19 cellular contexts compared by ENCODE assay signal in the genomic region with DNA sequence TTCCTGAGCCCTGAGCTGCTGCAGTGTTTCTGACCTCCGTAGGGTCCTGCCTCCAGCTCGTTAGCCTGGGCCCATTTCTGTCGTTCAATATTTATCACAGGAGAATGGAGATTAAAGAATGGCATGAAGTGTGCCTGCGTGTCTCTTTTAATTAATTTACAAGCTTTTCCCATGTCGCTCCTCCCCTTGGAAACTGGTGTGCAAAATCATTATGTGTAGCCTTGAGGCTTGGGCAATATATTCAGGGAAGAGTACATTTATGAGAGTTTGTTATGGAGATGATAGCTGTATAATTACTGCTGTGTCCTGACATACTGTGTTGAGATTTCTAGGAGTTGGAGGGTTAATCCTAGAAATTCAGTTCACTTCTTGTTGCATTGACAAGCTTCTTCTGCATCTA.
DNase-seq lines count a peak whose midpoint lies in the region; ATAC-seq and TF ChIP-seq lines count a peak whose summit lies in the region.
"Had no signal": no experiment of that assay in that cellular context is flagged by ENCODE, and none has a peak within 500 bp of the region (broad histone marks: within the 10 kb centered on the region; RNA-seq: fewer than 3 reads in every experiment).

No MANE protein-coding gene starts in this region.

- peaks cover 88% of the 10 kb centered on the region for H3K36me3 Mint-ChIP-seq in nephron progenitor cell (ENCODE audit: low read depth)

- H3K27me3 Mint-ChIP-seq in nephron progenitor cell (ENCODE audit: low read depth, poor library complexity) = peaks cover 3% of the 10 kb centered on the region
- H3K27me3 Mint-ChIP-seq: B cell; CD8-positive, alpha-beta memory T cell had no signal

- H3K9me3 Mint-ChIP-seq in nephron progenitor cell = no peaks in the 10 kb centered on the region
- H3K9me3 Mint-ChIP-seq: GM23338 had no signal

- H3K27ac Mint-ChIP-seq in nephron progenitor cell = peak overlapping the region; percentile 70
- H3K27ac Mint-ChIP-seq: B cell; CD8-positive, alpha-beta memory T cell; GM23338 had no signal

- no peaks in the 10 kb centered on the region for H3K4me1 ChIP-seq in colonic mucosa

- no peaks in the 10 kb centered on the region for H3K9me3 ChIP-seq in colonic mucosa
- H3K9me3 ChIP-seq: BLaER1 treated with 17β-estradiol and CSF1 and Interleukin-3, amounts not matched to agents 10 nM and 100 nM had no signal

- no peaks in the 10 kb centered on the region for H3K4me1 Mint-ChIP-seq in nephron progenitor cell
- H3K4me1 Mint-ChIP-seq: B cell had no signal

- H3K4me3 Mint-ChIP-seq in nephron progenitor cell = no peak overlapping the region
- H3K4me3 Mint-ChIP-seq: B cell; CD8-positive, alpha-beta memory T cell; GM23338 had no signal

- no peak for TF ChIP-seq CTCF in colonic mucosa (IDR thresholded peaks at IDR 0.05)
- TF ChIP-seq CTCF in nephron progenitor cell (IDR thresholded peaks at IDR 0.05) = no peak

- no peak overlapping the region for H3K9ac ChIP-seq in colonic mucosa (ENCODE audit: low read depth in 2 of 2, low read length in 2 of 2)
- H3K9ac ChIP-seq: BLaER1 treated with 17β-estradiol and CSF1 and Interleukin-3, amounts not matched to agents 10 nM and 100 nM had no signal

- no peaks in the 10 kb centered on the region for H3K36me3 ChIP-seq in colonic mucosa
- H3K36me3 ChIP-seq: BLaER1 treated with 17β-estradiol and CSF1 and Interleukin-3, amounts not matched to agents 10 nM and 100 nM had no signal

- intact Hi-C loops in colonic mucosa (cut with DNase I) = no loop called here
- intact Hi-C loops in left colon (cut with DNase I, micrococcal nuclease) = no loop called here
- intact Hi-C loops in head of caudate nucleus (cut with DNase I) = no loop called here

- no peak overlapping the region for H3K4me3 ChIP-seq in colonic mucosa
- H3K4me3 ChIP-seq: BLaER1 treated with 17β-estradiol and CSF1 and Interleukin-3, amounts not matched to agents 10 nM and 100 nM; GM12878; GM23338 had no signal

- ATAC-seq in left colon (peak; percentile 68), HG02642 (IDR thresholded peaks at IDR 0.05; ENCODE audit: poor library complexity, unreplicated experiment) (no peak)
- ATAC-seq: GM12878, GM23338 had no signal

- H3K27ac ChIP-seq in colonic mucosa = peak overlapping the region; percentile 69
- H3K27ac ChIP-seq: BLaER1 treated with 17β-estradiol and CSF1 and Interleukin-3, amounts not matched to agents 10 nM and 100 nM; HL-60 had no signal

- no peak for DNase-seq in colonic mucosa
- no peak for DNase-seq in left colon
- DNase-seq in nephron progenitor cell = no peak
- DNase-seq in NCI-H524 treated with DMSO at 0.1 percent for 48 hours (lab: John Stamatoyannopoulos, UW) = no peak
- no peak for DNase-seq in head of caudate nucleus
- DNase-seq in activated CD4-positive, alpha-beta T cell treated with anti-CD3 and anti-CD28 coated beads, Interleukin-2, amount 50 U/mL, for 4 hours = no peak
- DNase-seq: CD8-positive, alpha-beta memory T cell; COR-L47; DMS 273 treated with DMSO at 0.1 percent for 48 hours; DMS53; DND-41; EL; HCEC 1CT had no signal

- H3K27me3 ChIP-seq in colonic mucosa = no peaks in the 10 kb centered on the region
- H3K27me3 ChIP-seq: BLaER1 treated with 17β-estradiol and CSF1 and Interleukin-3, amounts not matched to agents 10 nM and 100 nM had no signal
